Comparison of ENCODE assay signal across 8 cellular contexts in genomic region chr3:49856181-49857005, GRCh38. TPM values are rescaled to one million over a fixed set of nuclear protein-coding genes. Genes with fewer than 3 reads are reported as not detected.
DNase-seq lines count a peak whose midpoint lies in the region; ATAC-seq, FAIRE-seq and TF ChIP-seq lines count a peak whose summit lies in the region.

A gene with protein sequence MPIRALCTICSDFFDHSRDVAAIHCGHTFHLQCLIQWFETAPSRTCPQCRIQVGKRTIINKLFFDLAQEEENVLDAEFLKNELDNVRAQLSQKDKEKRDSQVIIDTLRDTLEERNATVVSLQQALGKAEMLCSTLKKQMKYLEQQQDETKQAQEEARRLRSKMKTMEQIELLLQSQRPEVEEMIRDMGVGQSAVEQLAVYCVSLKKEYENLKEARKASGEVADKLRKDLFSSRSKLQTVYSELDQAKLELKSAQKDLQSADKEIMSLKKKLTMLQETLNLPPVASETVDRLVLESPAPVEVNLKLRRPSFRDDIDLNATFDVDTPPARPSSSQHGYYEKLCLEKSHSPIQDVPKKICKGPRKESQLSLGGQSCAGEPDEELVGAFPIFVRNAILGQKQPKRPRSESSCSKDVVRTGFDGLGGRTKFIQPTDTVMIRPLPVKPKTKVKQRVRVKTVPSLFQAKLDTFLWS (minus strand): TSS chr3:49856564. CDS start chr3:49856453, 111 bp downstream.

- H3K27me3 Mint-ChIP-seq in CD14-positive monocyte (ENCODE audit: low read depth in 3 of 3): peaks cover 0 to 2% (median 1%) of the 10 kb centered on the region in 3 donors

- ATAC-seq in GM19372 (IDR thresholded peaks at IDR 0.05; ENCODE audit: low read depth, unreplicated experiment) (peak; percentile 96), HG03521 (IDR thresholded peaks at IDR 0.05; ENCODE audit: unreplicated experiment) (peak; percentile 88), HepG2 (peak; percentile 95)

- no peaks in the 10 kb centered on the region for H3K36me3 ChIP-seq in HepG2 (replicated peaks in 1 of 2; ENCODE audit: control insufficient read depth in 1 of 2, insufficient read depth in 2 of 2, low read length in 2 of 2)

- CTCF ChIA-PET in HepG2 (lab: Yijun Ruan, JAX; ENCODE audit: low intra/inter-chr PET ratio, low total read pairs): no interaction called here

- H3K4me3 ChIP-seq in HepG2 (replicated peaks in 1 of 3; ENCODE audit: insufficient read depth in 1 of 3, low read depth in 2 of 3, low read length in 3 of 3): peak within 1 kb of the TSS; percentile 81 to 98 (median 83)

- H3K27ac ChIP-seq in HepG2 (ENCODE audit: extremely low read length, insufficient read depth, low read length): peak within 1 kb of the TSS; percentile 28

- peak within 1 kb of the TSS; percentile 68 to 96 (median 89) for H3K27ac Mint-ChIP-seq in CD14-positive monocyte

- H3K4me1 Mint-ChIP-seq in CD14-positive monocyte: peaks cover 16% of the 10 kb centered on the region

- in situ Hi-C loops in HepG2 (cut with HindIII; ENCODE audit: extremely low pct_ligation_motif_present, low pct_unique_long_range_greater_than_20kb): no loop called here

- no peaks in the 10 kb centered on the region for H3K36me3 Mint-ChIP-seq in CD14-positive monocyte

- peak within 1 kb of the TSS; percentile 81 for H3K4me2 ChIP-seq in HepG2 (ENCODE audit: low read depth, low read length)

- peaks cover 12% of the 10 kb centered on the region for H3K79me2 ChIP-seq in HepG2 (ENCODE audit: insufficient read depth, low read length)

- H4K20me1 ChIP-seq in HepG2 (ENCODE audit: insufficient read depth, low read length): no peaks in the 10 kb centered on the region

- intact Hi-C loops in CD14-positive monocyte (cut with micrococcal nuclease): loop anchor here (5.0 kb wide), 1 partner anchor 71 kb away; the partner anchor contains the start of gene MON1A (in 2 of the 2)
- intact Hi-C loops in HepG2 (cut with micrococcal nuclease; ENCODE audit: unreplicated experiment): no loop called here

- H3K9ac ChIP-seq in HepG2 (ENCODE audit: insufficient read depth, low read depth, low read length): peak within 1 kb of the TSS; percentile 70

- peak within 1 kb of the TSS; percentile 82 to 89 for H3K4me3 Mint-ChIP-seq in CD14-positive monocyte

- no peaks in the 10 kb centered on the region for H3K9me3 ChIP-seq in HepG2 (ENCODE audit: low read length)

- H3K4me1 ChIP-seq in HepG2 (ENCODE audit: insufficient read depth, low read length): peaks cover 45% of the 10 kb centered on the region

- TF ChIP-seq POLR2A in HepG2 (IDR thresholded peaks at IDR 0.05; ENCODE audit: insufficient read depth in 1 of 2, low read depth in 2 of 2, low read length in 2 of 2): peak; percentile 39 to 80

- TF ChIP-seq CTCF in CD14-positive monocyte (IDR thresholded peaks at IDR 0.05) (no peak), HepG2 (CRISPR knock-in tag; IDR thresholded peaks at IDR 0.05) (peak; percentile 39)

- TF ChIP-seq EP300 in HepG2 (IDR thresholded peaks at IDR 0.05; ENCODE audit: low read depth in 2 of 2, low read length in 2 of 2): no peak
- TF ChIP-seq EP300 in HepG2 (CRISPR knock-in tag; IDR thresholded peaks at IDR 0.05; ENCODE audit: borderline replicate concordance): no peak

- H3K27me3 ChIP-seq in HepG2 (ENCODE audit: control insufficient read depth in 1 of 2, insufficient read depth in 2 of 2, low read length in 2 of 2): peaks cover 2 to 10% of the 10 kb centered on the region in 2 experiments; a peak in 4 of 5 replicates

- peaks cover 0 to 5% (median 0%) of the 10 kb centered on the region in 7 donors for H3K9me3 Mint-ChIP-seq in CD14-positive monocyte

- H2AFZ ChIP-seq in HepG2 (ENCODE audit: low read length): peak within 1 kb of the TSS; percentile 2

- peak; percentile 87 for DNase-seq in CD14-positive monocyte (ENCODE audit: low spot score)
- DNase-seq in NCI-H748 treated with DMSO at 0.1 percent for 48 hours (lab: John Stamatoyannopoulos, UW): peak; percentile 75
- DNase-seq in activated CD4-positive, alpha-beta T cell treated with anti-CD3 and anti-CD28 coated beads, Interleukin-2, amount 50 U/mL, for 24 hours (ENCODE audit: low read depth in 1 of 2, low spot score in 1 of 2): peak; percentile 90 to 92
- peak; percentile 95 for DNase-seq in dermis blood vessel endothelial cell
- peak; percentile 83 for DNase-seq in HepG2 (ENCODE audit: low spot score)
- DNase-seq in stimulated activated CD4-positive, alpha-beta T cell treated with anti-CD3 and anti-CD28 coated beads, Interleukin-2, amount 100 ng/mL, for 48 hours: peak; percentile 95 to 96

- POLR2A ChIA-PET in HepG2 (lab: Yijun Ruan, JAX): interaction anchor here (1.5 kb wide), 1 partner anchor 12 kb away, joined by 4 read pairs; no protein-coding TSS in a partner anchor

- BruUV-seq in HepG2 (replicated peaks; lab: Mats Ljungman, UMichigan): no TSS peak

- peak; percentile 91 for FAIRE-seq in HepG2 (lab: Jason Lieb, UNC)

- 15% methylated on average over 7 of the region's 52 CpGs for WGBS in HepG2 (ENCODE audit: low lambda C conversion rate)

- no peak for TF ChIP-seq RAD21 in HepG2 (CRISPR knock-in tag; IDR thresholded peaks at IDR 0.05)

TF ChIP-seq in HepG2, 621 proteins besides CTCF, POLR2A, EP300 and RAD21 (continues in another document):
- TF ChIP-seq PRPF4 (IDR thresholded peaks at IDR 0.05; ENCODE audit: low read depth, low read length, poor library complexity, severe bottlenecking) (no peak), SATB2 (CRISPR knock-in tag; IDR thresholded peaks at IDR 0.05) (no peak), KDM5B (CRISPR knock-in tag; IDR thresholded peaks at IDR 0.05; ENCODE audit: borderline replicate concordance) (peak; percentile 74; the same call in 1 of the 2 replicates), RARG (CRISPR knock-in tag; IDR thresholded peaks at IDR 0.05; ENCODE audit: low read depth) (no peak), FIP1L1 (IDR thresholded peaks at IDR 0.05; ENCODE audit: borderline replicate concordance, insufficient read depth, low read depth, low read length) (no peak), FUBP1 (CRISPR knock-in tag; IDR thresholded peaks at IDR 0.05; ENCODE audit: borderline replicate concordance) (no peak), ZNF629 (CRISPR knock-in tag; conservative IDR thresholded peaks at IDR 0.05) (no peak), ZNF564 (CRISPR knock-in tag; IDR thresholded peaks at IDR 0.05) (peak; percentile 81; the same call in 1 of the 2 replicates), ZNF761 (CRISPR knock-in tag; conservative IDR thresholded peaks at IDR 0.05) (no peak), THRA (CRISPR knock-in tag; IDR thresholded peaks at IDR 0.05; ENCODE audit: borderline replicate concordance) (0 out of 2 replicates have a peak, but pooled peaks have one; percentile 17), MTA1 (CRISPR knock-in tag; IDR thresholded peaks at IDR 0.05; ENCODE audit: borderline replicate concordance) (peak; percentile 65; the same call in 1 of the 2 replicates)

RNA-seq across cellular contexts. Expression of the gene that starts here (rescaled TPM):
- polyA plus RNA-seq in CD14-positive monocyte (under 1 TPM; 0.68 to 0.95 TPM), HepG2 (2011; rRNA removed) (13.9 and 15.1 TPM in 2 replicates)
- total RNA-seq in dermis blood vessel endothelial cell (2.0 and 3.9 TPM in 2 replicates), HepG2 (2016; rRNA removed; fragmentation: Illumina TruSeq; extraction: Trizol) (13.7 and 23.9 TPM in 2 replicates)
- 9.1 and 11.5 TPM in 2 replicates for total RNA-seq in HepG2 (2016; cell fraction: cytosol; rRNA removed; fragmentation: Illumina TruSeq; extraction: Trizol; ENCODE audit: low read depth)
- 13.0 and 22.4 TPM in 2 replicates for total RNA-seq in HepG2 (2016; cell fraction: insoluble cytoplasmic fraction; rRNA removed; fragmentation: Illumina TruSeq; extraction: Trizol)
- total RNA-seq in HepG2 (2016; cell fraction: membrane; rRNA removed; fragmentation: Illumina TruSeq; extraction: Trizol): 11.7 and 13.4 TPM in 2 replicates
- total RNA-seq in HepG2 (2016; cell fraction: nucleus; rRNA removed; fragmentation: Illumina TruSeq; extraction: Trizol): 28.5 and 36.3 TPM in 2 replicates
- 14.0 and 14.3 TPM in 2 replicates for polyA plus RNA-seq in HepG2 (2011; cell fraction: cytosol; rRNA removed)
- polyA plus RNA-seq in HepG2 (2011; cell fraction: nucleus; rRNA removed): 42.9 and 44.0 TPM in 2 replicates
- 7.3 and 9.8 TPM in 2 replicates for polyA plus RNA-seq in HepG2 (2012)
- polyA plus RNA-seq in HepG2 (2016; cell fraction: cytosol; fragmentation: Illumina TruSeq; extraction: Trizol; ENCODE audit: low read depth): 4.6 and 5.0 TPM in 2 replicates
- polyA plus RNA-seq in HepG2 (2016; cell fraction: insoluble cytoplasmic fraction; fragmentation: Illumina TruSeq; extraction: Trizol; ENCODE audit: low read depth): 12.2 and 16.5 TPM in 2 replicates
- 9.0 TPM in 2 replicates for polyA plus RNA-seq in HepG2 (2016; cell fraction: membrane; fragmentation: Illumina TruSeq; extraction: Trizol; ENCODE audit: low read depth)
- polyA plus RNA-seq in HepG2 (2016; cell fraction: nucleus; fragmentation: Illumina TruSeq; extraction: Trizol; ENCODE audit: insufficient read depth, low read depth): 45.6 and 54.0 TPM in 2 replicates
- polyA minus RNA-seq in HepG2 (2011; rRNA and poly(A)+ RNA removed; ENCODE audit: low replicate concordance): 23.5 and 39.7 TPM in 2 replicates
- 5.6 and 7.4 TPM in 2 replicates for polyA minus RNA-seq in HepG2 (2011; cell fraction: cytosol; rRNA and poly(A)+ RNA removed)
- 17.3 and 17.4 TPM in 2 replicates for polyA minus RNA-seq in HepG2 (2011; cell fraction: nucleus; rRNA and poly(A)+ RNA removed)

Comparison
In these comparisons a context has a peak if more than half of its experiments do, and no peak if none do; other contexts are left out.
1. Peak in every context shown above with its lines: DNase-seq, ATAC-seq, H3K4me3 ChIP-seq and H3K27ac ChIP-seq.
2. Peak in DNase-seq in CD14-positive monocyte; RNA of the gene not detected or under 1 TPM.